In genomic region chr5:65570598-65571226, GRCh38 we compare ENCODE assay signal across 29 cellular contexts.
"Had no signal": no experiment of that assay in that cellular context is flagged by ENCODE, and none has a peak within 500 bp of the region (broad histone marks: within the 10 kb centered on the region; RNA-seq: fewer than 3 reads in every experiment).

No MANE protein-coding gene starts in this region.

- H3K4me1 ChIP-seq: foreskin keratinocyte had no signal

- DNase-seq: activated CD4-positive, alpha-beta memory T cell treated with anti-CD3 and anti-CD28 coated beads for 36 hours; activated CD4-positive, alpha-beta T cell treated with anti-CD3 and anti-CD28 coated beads for 36 hours; activated CD4-positive, alpha-beta T cell treated with anti-CD3 and anti-CD28 coated beads, Interleukin-2, amount 10 ng/mL, durations not matched to agents 24 days and 14 days; activated CD4-positive, CD25-positive, alpha-beta regulatory T cell; activated CD4-positive, CD25-positive, alpha-beta regulatory T cell treated with anti-CD3 and anti-CD28 coated beads, Interleukin-2, amount 50 U/mL, for 72 hours; activated CD8-positive, alpha-beta memory T cell treated with anti-CD3 and anti-CD28 coated beads, Interleukin-2, amount 10 ng/mL, durations not matched to agents 7 days and 5 days; activated CD8-positive, alpha-beta memory T cell treated with anti-CD3 and anti-CD28 coated beads, Interleukin-2, amount 50 U/mL, for 4 hours; activated CD8-positive, alpha-beta T cell treated with anti-CD3 and anti-CD28 coated beads, Interleukin-2, amount 10 ng/mL, durations not matched to agents 7 days and 5 days; activated effector memory CD4-positive, alpha-beta T cell treated with anti-CD3 and anti-CD28 coated beads, Interleukin-2, amount 50 U/mL, for 16 hours; activated naive CD4-positive, alpha-beta T cell treated with anti-CD3 and anti-CD28 coated beads for 36 hours; activated T-cell treated with anti-CD3 and anti-CD28 coated beads, Interleukin-2, amount 50 U/mL, for 1 hour; amniotic stem cell; anterior cingulate cortex; brain microvascular endothelial cell; dorsolateral prefrontal cortex; effector memory CD4-positive, alpha-beta T cell; endodermal cell; foreskin keratinocyte; gastrocnemius medialis; glutamatergic neuron; T-helper 2 cell had no signal

- H3K27ac Mint-ChIP-seq: activated CD4-positive, alpha-beta memory T cell treated with anti-CD3 and anti-CD28 coated beads for 36 hours; activated CD4-positive, alpha-beta T cell treated with anti-CD3 and anti-CD28 coated beads for 36 hours; activated CD4-positive, alpha-beta T cell treated with anti-CD3 and anti-CD28 coated beads, Interleukin-2, amount 10 ng/mL, durations not matched to agents 24 days and 14 days; activated CD8-positive, alpha-beta memory T cell treated with anti-CD3 and anti-CD28 coated beads, Interleukin-2, amount 10 ng/mL, durations not matched to agents 7 days and 5 days; activated CD8-positive, alpha-beta T cell treated with anti-CD3 and anti-CD28 coated beads, Interleukin-2, amount 10 ng/mL, durations not matched to agents 7 days and 5 days; activated naive CD4-positive, alpha-beta T cell treated with anti-CD3 and anti-CD28 coated beads for 36 hours; activated naive CD4-positive, alpha-beta T cell treated with anti-CD3 and anti-CD28 coated beads, Interleukin-2, amount 50 U/mL, for 24 hours; activated T-helper 17 cell treated with anti-CD3 and anti-CD28 coated beads, Interleukin-2, amount 50 U/mL, for 72 hours; dendritic cell treated with granulocyte-macrophage colony-stimulating factor and Interleukin-4, amounts not matched to agents 40 ng/mL and 50 ng/mL, for 4 days; endodermal cell had no signal

- H3K27ac ChIP-seq: brain microvascular endothelial cell, coronary artery, dorsolateral prefrontal cortex, esophagus muscularis mucosa, foreskin keratinocyte, gastrocnemius medialis had no signal

- H3K27me3 Mint-ChIP-seq: activated CD4-positive, alpha-beta memory T cell treated with anti-CD3 and anti-CD28 coated beads for 36 hours; activated CD4-positive, alpha-beta T cell treated with anti-CD3 and anti-CD28 coated beads for 36 hours; activated CD4-positive, alpha-beta T cell treated with anti-CD3 and anti-CD28 coated beads, Interleukin-2, amount 10 ng/mL, durations not matched to agents 24 days and 14 days; activated CD8-positive, alpha-beta memory T cell treated with anti-CD3 and anti-CD28 coated beads, Interleukin-2, amount 10 ng/mL, durations not matched to agents 7 days and 5 days; activated naive CD4-positive, alpha-beta T cell treated with anti-CD3 and anti-CD28 coated beads, Interleukin-2, amount 50 U/mL, for 24 hours; activated T-helper 17 cell treated with anti-CD3 and anti-CD28 coated beads, Interleukin-2, amount 50 U/mL, for 72 hours; central memory CD8-positive, alpha-beta T cell; dendritic cell treated with granulocyte-macrophage colony-stimulating factor and Interleukin-4, amounts not matched to agents 40 ng/mL and 50 ng/mL, for 4 days had no signal

- FAIRE-seq: astrocyte, bronchial epithelial cell had no signal

- H3K9me3 ChIP-seq: esophagus muscularis mucosa, gastrocnemius medialis had no signal

- H3K4me3 ChIP-seq: coronary artery, dorsolateral prefrontal cortex, esophagus muscularis mucosa, gastrocnemius medialis had no signal

- H3K27me3 ChIP-seq: brain microvascular endothelial cell, dorsolateral prefrontal cortex, esophagus muscularis mucosa, foreskin keratinocyte, gastrocnemius medialis had no signal

- ATAC-seq: activated CD4-positive, alpha-beta T cell treated with anti-CD3 and anti-CD28 coated beads for 36 hours; activated CD8-positive, alpha-beta memory T cell treated with anti-CD3 and anti-CD28 coated beads, Interleukin-2, amount 10 ng/mL, durations not matched to agents 7 days and 5 days; activated CD8-positive, alpha-beta T cell treated with anti-CD3 and anti-CD28 coated beads, Interleukin-2, amount 10 ng/mL, durations not matched to agents 7 days and 5 days; activated T-helper 17 cell treated with anti-CD3 and anti-CD28 coated beads, Interleukin-2, amount 50 U/mL, for 72 hours; foreskin keratinocyte; gastrocnemius medialis had no signal

- H3K4me3 Mint-ChIP-seq: activated CD4-positive, alpha-beta memory T cell treated with anti-CD3 and anti-CD28 coated beads for 36 hours; activated CD4-positive, alpha-beta T cell treated with anti-CD3 and anti-CD28 coated beads for 36 hours; activated CD4-positive, alpha-beta T cell treated with anti-CD3 and anti-CD28 coated beads, Interleukin-2, amount 10 ng/mL, durations not matched to agents 24 days and 14 days; activated CD8-positive, alpha-beta memory T cell treated with anti-CD3 and anti-CD28 coated beads, Interleukin-2, amount 10 ng/mL, durations not matched to agents 7 days and 5 days; activated CD8-positive, alpha-beta T cell treated with anti-CD3 and anti-CD28 coated beads, Interleukin-2, amount 10 ng/mL, durations not matched to agents 7 days and 5 days; activated naive CD4-positive, alpha-beta T cell treated with anti-CD3 and anti-CD28 coated beads for 36 hours; activated naive CD4-positive, alpha-beta T cell treated with anti-CD3 and anti-CD28 coated beads, Interleukin-2, amount 50 U/mL, for 24 hours; activated T-helper 17 cell treated with anti-CD3 and anti-CD28 coated beads, Interleukin-2, amount 50 U/mL, for 72 hours; central memory CD8-positive, alpha-beta T cell; dendritic cell treated with granulocyte-macrophage colony-stimulating factor and Interleukin-4, amounts not matched to agents 40 ng/mL and 50 ng/mL, for 4 days; endodermal cell had no signal

- H3K9me3 Mint-ChIP-seq: activated CD4-positive, alpha-beta memory T cell treated with anti-CD3 and anti-CD28 coated beads for 36 hours; activated CD4-positive, alpha-beta T cell treated with anti-CD3 and anti-CD28 coated beads, Interleukin-2, amount 10 ng/mL, durations not matched to agents 24 days and 14 days; activated naive CD4-positive, alpha-beta T cell treated with anti-CD3 and anti-CD28 coated beads for 36 hours; activated naive CD4-positive, alpha-beta T cell treated with anti-CD3 and anti-CD28 coated beads, Interleukin-2, amount 50 U/mL, for 24 hours; activated T-helper 17 cell treated with anti-CD3 and anti-CD28 coated beads, Interleukin-2, amount 50 U/mL, for 72 hours; central memory CD8-positive, alpha-beta T cell; dendritic cell treated with granulocyte-macrophage colony-stimulating factor and Interleukin-4, amounts not matched to agents 40 ng/mL and 50 ng/mL, for 4 days; endodermal cell had no signal
